1 cellular context compared by ENCODE assay signal in the genomic region with DNA sequence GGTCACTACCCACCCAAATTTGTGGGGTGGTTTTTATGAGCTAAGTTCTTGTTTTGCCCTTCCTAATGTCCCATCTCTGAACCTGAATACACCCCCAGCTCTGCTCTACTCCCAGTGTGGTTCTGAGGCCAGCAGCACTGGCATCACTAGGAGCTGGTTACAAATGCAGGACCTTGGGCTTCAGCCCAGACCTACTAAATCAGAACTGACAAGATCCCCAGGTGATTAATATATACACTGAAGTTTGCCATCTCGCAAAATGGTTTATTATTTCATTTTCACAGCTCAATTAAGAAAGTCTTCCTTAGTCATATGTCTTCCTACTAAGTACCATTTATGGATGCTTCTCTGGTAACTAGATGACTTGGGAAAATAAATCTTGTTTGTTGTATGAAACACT.
TF ChIP-seq lines count a peak whose summit lies in the region.

No MANE protein-coding gene starts in this region.

TF ChIP-seq in GM12878, 131 proteins besides CTCF, POLR2A, EP300 and RAD21 (continued from another document):
- TF ChIP-seq, protein P1, sequence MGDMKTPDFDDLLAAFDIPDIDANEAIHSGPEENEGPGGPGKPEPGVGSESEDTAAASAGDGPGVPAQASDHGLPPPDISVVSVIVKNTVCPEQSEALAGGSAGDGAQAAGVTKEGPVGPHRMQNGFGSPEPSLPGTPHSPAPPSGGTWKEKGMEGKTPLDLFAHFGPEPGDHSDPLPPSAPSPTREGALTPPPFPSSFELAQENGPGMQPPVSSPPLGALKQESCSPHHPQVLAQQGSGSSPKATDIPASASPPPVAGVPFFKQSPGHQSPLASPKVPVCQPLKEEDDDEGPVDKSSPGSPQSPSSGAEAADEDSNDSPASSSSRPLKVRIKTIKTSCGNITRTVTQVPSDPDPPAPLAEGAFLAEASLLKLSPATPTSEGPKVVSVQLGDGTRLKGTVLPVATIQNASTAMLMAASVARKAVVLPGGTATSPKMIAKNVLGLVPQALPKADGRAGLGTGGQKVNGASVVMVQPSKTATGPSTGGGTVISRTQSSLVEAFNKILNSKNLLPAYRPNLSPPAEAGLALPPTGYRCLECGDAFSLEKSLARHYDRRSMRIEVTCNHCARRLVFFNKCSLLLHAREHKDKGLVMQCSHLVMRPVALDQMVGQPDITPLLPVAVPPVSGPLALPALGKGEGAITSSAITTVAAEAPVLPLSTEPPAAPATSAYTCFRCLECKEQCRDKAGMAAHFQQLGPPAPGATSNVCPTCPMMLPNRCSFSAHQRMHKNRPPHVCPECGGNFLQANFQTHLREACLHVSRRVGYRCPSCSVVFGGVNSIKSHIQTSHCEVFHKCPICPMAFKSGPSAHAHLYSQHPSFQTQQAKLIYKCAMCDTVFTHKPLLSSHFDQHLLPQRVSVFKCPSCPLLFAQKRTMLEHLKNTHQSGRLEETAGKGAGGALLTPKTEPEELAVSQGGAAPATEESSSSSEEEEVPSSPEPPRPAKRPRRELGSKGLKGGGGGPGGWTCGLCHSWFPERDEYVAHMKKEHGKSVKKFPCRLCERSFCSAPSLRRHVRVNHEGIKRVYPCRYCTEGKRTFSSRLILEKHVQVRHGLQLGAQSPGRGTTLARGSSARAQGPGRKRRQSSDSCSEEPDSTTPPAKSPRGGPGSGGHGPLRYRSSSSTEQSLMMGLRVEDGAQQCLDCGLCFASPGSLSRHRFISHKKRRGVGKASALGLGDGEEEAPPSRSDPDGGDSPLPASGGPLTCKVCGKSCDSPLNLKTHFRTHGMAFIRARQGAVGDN (IDR thresholded peaks at IDR 0.05), result no peak
- no peak for TF ChIP-seq BMI1 (IDR thresholded peaks at IDR 0.05; ENCODE audit: borderline replicate concordance)
- no peak for TF ChIP-seq IRF3 (IDR thresholded peaks at IDR 0.05)
- TF ChIP-seq RBBP5 (conservative IDR thresholded peaks at IDR 0.05), result no peak
- TF ChIP-seq SREBF2 (IDR thresholded peaks at IDR 0.05; ENCODE audit: low read length), result no peak
- no peak for TF ChIP-seq RB1 (IDR thresholded peaks at IDR 0.05; ENCODE audit: borderline replicate concordance)
- TF ChIP-seq IKZF1 (conservative IDR thresholded peaks at IDR 0.05), result no peak
- no peak for TF ChIP-seq MTA3 (IDR thresholded peaks at IDR 0.05; ENCODE audit: borderline replicate concordance, low read length)
- no peak for TF ChIP-seq SIX5 (IDR thresholded peaks at IDR 0.05; ENCODE audit: low read depth, low read length, severe bottlenecking)
- TF ChIP-seq CUX1 (IDR thresholded peaks at IDR 0.05; ENCODE audit: insufficient replicate concordance, low read depth, low read length), result no peak
- TF ChIP-seq, protein P2, sequence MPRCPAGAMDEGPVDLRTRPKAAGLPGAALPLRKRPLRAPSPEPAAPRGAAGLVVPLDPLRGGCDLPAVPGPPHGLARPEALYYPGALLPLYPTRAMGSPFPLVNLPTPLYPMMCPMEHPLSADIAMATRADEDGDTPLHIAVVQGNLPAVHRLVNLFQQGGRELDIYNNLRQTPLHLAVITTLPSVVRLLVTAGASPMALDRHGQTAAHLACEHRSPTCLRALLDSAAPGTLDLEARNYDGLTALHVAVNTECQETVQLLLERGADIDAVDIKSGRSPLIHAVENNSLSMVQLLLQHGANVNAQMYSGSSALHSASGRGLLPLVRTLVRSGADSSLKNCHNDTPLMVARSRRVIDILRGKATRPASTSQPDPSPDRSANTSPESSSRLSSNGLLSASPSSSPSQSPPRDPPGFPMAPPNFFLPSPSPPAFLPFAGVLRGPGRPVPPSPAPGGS (IDR thresholded peaks at IDR 0.05; ENCODE audit: borderline replicate concordance, insufficient read depth, low read depth, low read length, poor library complexity, severe bottlenecking), result no peak
- no peak for TF ChIP-seq FOS (IDR thresholded peaks at IDR 0.05; ENCODE audit: borderline replicate concordance, extremely low read depth, insufficient read length)
